Comparison of ENCODE assay signal across 2 cellular contexts in the genomic region with DNA sequence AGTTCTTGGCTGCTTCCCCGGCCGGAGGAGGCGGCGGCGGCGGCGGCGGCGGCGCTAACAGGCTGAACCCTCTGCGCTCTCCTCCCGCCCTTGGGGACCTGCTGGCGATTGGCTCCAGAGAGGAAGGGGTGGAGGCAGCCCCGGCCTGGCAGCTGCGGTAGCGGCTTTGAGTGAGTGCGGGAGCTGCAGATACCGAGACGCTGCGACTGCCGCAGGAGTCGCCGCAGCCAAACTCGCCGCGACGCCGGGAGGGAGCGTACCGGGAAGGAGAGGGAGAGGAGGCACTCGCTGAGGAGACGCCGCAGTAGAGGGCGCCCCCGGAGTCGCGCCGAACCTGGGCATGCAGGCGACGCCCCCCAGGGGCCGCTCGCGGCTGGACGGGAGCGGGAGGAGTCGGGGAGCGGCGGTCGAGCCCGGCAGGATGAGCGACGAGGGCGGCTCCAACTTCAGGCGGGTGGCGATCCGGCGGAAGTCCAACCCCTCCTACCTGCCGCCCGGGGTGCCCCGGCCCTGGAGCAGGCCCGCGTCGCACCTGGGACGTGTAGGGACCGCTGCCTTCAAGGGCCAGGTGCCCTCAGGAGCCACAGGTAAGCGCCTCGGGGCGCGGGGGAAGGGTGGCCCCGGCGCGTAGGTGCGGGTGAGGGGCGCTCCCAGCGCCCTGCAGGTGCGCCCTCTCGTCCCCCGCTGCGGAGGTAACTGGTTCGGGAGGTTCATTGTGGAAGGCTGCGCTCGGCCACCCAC.
TF ChIP-seq lines count a peak whose summit lies in the region.

A gene (plus strand): TSS at position 186 of the 741 bp plus-strand sequence.

TF ChIP-seq in WTC11, 78 proteins besides CTCF, POLR2A, EP300 and RAD21 (continued from another document):
- TF ChIP-seq, protein P1, sequence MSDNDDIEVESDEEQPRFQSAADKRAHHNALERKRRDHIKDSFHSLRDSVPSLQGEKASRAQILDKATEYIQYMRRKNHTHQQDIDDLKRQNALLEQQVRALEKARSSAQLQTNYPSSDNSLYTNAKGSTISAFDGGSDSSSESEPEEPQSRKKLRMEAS (CRISPR knock-in tag; IDR thresholded peaks at IDR 0.05) = peak; percentile 72
- TF ChIP-seq TEAD4 (CRISPR knock-in tag; IDR thresholded peaks at IDR 0.05) (0 out of 2 replicates have a peak, but pooled peaks have one; percentile 40), PRRX2 (CRISPR knock-in tag; IDR thresholded peaks at IDR 0.05) (no peak), CREM (CRISPR knock-in tag; IDR thresholded peaks at IDR 0.05) (no peak; the same call in 1 of the 2 replicates), MXD4 (CRISPR knock-in tag; IDR thresholded peaks at IDR 0.05; ENCODE audit: borderline replicate concordance) (no peak), RELA (CRISPR knock-in tag; IDR thresholded peaks at IDR 0.05; ENCODE audit: borderline replicate concordance) (no peak), JUN (CRISPR knock-in tag; IDR thresholded peaks at IDR 0.05) (peak; percentile 33; the same call in 1 of the 2 replicates), CBFB (CRISPR knock-in tag; IDR thresholded peaks at IDR 0.05; ENCODE audit: low read depth) (no peak), FOXP1 (CRISPR knock-in tag; IDR thresholded peaks at IDR 0.05; ENCODE audit: borderline replicate concordance) (peak; percentile 69), NFYB (CRISPR knock-in tag; conservative IDR thresholded peaks at IDR 0.05; ENCODE audit: low read depth) (no peak), EMX1 (CRISPR knock-in tag; IDR thresholded peaks at IDR 0.05) (no peak)
- TF ChIP-seq, protein P2, sequence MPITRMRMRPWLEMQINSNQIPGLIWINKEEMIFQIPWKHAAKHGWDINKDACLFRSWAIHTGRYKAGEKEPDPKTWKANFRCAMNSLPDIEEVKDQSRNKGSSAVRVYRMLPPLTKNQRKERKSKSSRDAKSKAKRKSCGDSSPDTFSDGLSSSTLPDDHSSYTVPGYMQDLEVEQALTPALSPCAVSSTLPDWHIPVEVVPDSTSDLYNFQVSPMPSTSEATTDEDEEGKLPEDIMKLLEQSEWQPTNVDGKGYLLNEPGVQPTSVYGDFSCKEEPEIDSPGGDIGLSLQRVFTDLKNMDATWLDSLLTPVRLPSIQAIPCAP (CRISPR knock-in tag; IDR thresholded peaks at IDR 0.05) = peak; percentile 60; the same call in 1 of the 2 replicates

TF ChIP-seq in HepG2, 621 proteins besides CTCF, POLR2A, EP300 and RAD21 (continued from another document and continues in another):
- TF ChIP-seq CBX5 (CRISPR knock-in tag; IDR thresholded peaks at IDR 0.05; ENCODE audit: borderline replicate concordance) (peak; percentile 16; the same call in 1 of the 2 replicates), SAP130 (CRISPR knock-in tag; IDR thresholded peaks at IDR 0.05; ENCODE audit: low read depth) (peak; percentile 60; the same call in 1 of the 2 replicates), ZNF724P (CRISPR knock-in tag; IDR thresholded peaks at IDR 0.05; ENCODE audit: borderline replicate concordance) (peak; percentile 70; the same call in 1 of the 2 replicates), FOXO1 (CRISPR knock-in tag; IDR thresholded peaks at IDR 0.05) (0 out of 2 replicates have a peak, but pooled peaks have one; percentile 18), RBFOX2 (IDR thresholded peaks at IDR 0.05; ENCODE audit: low read depth, low read length) (peak; percentile 52; the same call in 1 of the 2 replicates), SMAD9 (CRISPR knock-in tag; IDR thresholded peaks at IDR 0.05) (no peak), TAF15 (IDR thresholded peaks at IDR 0.05; ENCODE audit: low read depth, low read length, poor library complexity, severe bottlenecking) (no peak), NFYC (CRISPR knock-in tag; IDR thresholded peaks at IDR 0.05) (peak; percentile 53), ZFYVE20 (CRISPR knock-in tag; IDR thresholded peaks at IDR 0.05; ENCODE audit: borderline replicate concordance, low read depth) (no peak), RNF2 (conservative IDR thresholded peaks at IDR 0.05; ENCODE audit: low read depth) (peak; percentile 53; the same call in 1 of the 2 replicates), MAFG (CRISPR knock-in tag; IDR thresholded peaks at IDR 0.05) (no peak), KAT8 (CRISPR knock-in tag; IDR thresholded peaks at IDR 0.05) (0 out of 2 replicates have a peak, but pooled peaks have one; percentile 36), TSC22D2 (CRISPR knock-in tag; IDR thresholded peaks at IDR 0.05; ENCODE audit: borderline replicate concordance) (peak; percentile 62; the same call in 1 of the 2 replicates), SOX13 (IDR thresholded peaks at IDR 0.05) (no peak), SOX13 (CRISPR knock-in tag; conservative IDR thresholded peaks at IDR 0.05 in 1 of 2, IDR thresholded peaks at IDR 0.05 in 1 of 2) (0 out of 4 replicates have a peak, but pooled peaks of 1 of the 2 experiments have one; percentile 20), SOX6 (IDR thresholded peaks at IDR 0.05) (no peak), SOX6 (CRISPR knock-in tag; IDR thresholded peaks at IDR 0.05) (peak; percentile 57), ZEB1 (IDR thresholded peaks at IDR 0.05; ENCODE audit: insufficient replicate concordance, low read depth) (peak; percentile 96), SALL1 (CRISPR knock-in tag; IDR thresholded peaks at IDR 0.05) (peak; percentile 53; the same call in 1 of the 2 replicates), ZNF746 (CRISPR knock-in tag; IDR thresholded peaks at IDR 0.05) (peak; percentile 29; the same call in 1 of the 2 replicates), MIER3 (CRISPR knock-in tag; IDR thresholded peaks at IDR 0.05; ENCODE audit: borderline replicate concordance) (no peak), KAT7 (CRISPR knock-in tag; IDR thresholded peaks at IDR 0.05; ENCODE audit: borderline replicate concordance) (peak; percentile 62; the same call in 1 of the 2 replicates), DR1 (CRISPR knock-in tag; IDR thresholded peaks at IDR 0.05) (0 out of 2 replicates have a peak, but pooled peaks have one; percentile 46), ZNF678 (CRISPR knock-in tag; IDR thresholded peaks at IDR 0.05) (peak; percentile 85; the same call in 1 of the 2 replicates), ZNF777 (CRISPR knock-in tag; IDR thresholded peaks at IDR 0.05) (peak; percentile 89), MAZ (IDR thresholded peaks at IDR 0.05; ENCODE audit: borderline replicate concordance, low read depth, low read length) (no peak), MAZ (CRISPR knock-in tag; IDR thresholded peaks at IDR 0.05; ENCODE audit: low read depth) (no peak), TAF1 (CRISPR knock-in tag; IDR thresholded peaks at IDR 0.05) (peak; percentile 48), NFKB2 (CRISPR knock-in tag; IDR thresholded peaks at IDR 0.05; ENCODE audit: borderline replicate concordance) (peak; percentile 83; the same call in 1 of the 2 replicates), ZNF160 (CRISPR knock-in tag; IDR thresholded peaks at IDR 0.05) (no peak), YEATS4 (CRISPR knock-in tag; IDR thresholded peaks at IDR 0.05; ENCODE audit: borderline replicate concordance) (peak; percentile 59; the same call in 1 of the 2 replicates), ZNF790 (CRISPR knock-in tag; IDR thresholded peaks at IDR 0.05; ENCODE audit: borderline replicate concordance) (no peak), RARA (CRISPR knock-in tag; IDR thresholded peaks at IDR 0.05) (peak; percentile 7; the same call in 1 of the 2 replicates), ZNF263 (CRISPR knock-in tag; IDR thresholded peaks at IDR 0.05) (peak; percentile 91), PHF8 (CRISPR knock-in tag; IDR thresholded peaks at IDR 0.05) (peak; percentile 78)
- TF ChIP-seq, protein P3, sequence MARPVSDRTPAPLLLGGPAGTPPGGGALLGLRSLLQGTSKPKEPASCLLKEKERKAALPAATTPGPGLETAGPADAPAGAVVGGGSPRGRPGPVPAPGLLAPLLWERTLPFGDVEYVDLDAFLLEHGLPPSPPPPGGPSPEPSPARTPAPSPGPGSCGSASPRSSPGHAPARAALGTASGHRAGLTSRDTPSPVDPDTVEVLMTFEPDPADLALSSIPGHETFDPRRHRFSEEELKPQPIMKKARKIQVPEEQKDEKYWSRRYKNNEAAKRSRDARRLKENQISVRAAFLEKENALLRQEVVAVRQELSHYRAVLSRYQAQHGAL (CRISPR knock-in tag; IDR thresholded peaks at IDR 0.05; ENCODE audit: not compliant biosample characterization) = no peak
- TF ChIP-seq, protein P4, sequence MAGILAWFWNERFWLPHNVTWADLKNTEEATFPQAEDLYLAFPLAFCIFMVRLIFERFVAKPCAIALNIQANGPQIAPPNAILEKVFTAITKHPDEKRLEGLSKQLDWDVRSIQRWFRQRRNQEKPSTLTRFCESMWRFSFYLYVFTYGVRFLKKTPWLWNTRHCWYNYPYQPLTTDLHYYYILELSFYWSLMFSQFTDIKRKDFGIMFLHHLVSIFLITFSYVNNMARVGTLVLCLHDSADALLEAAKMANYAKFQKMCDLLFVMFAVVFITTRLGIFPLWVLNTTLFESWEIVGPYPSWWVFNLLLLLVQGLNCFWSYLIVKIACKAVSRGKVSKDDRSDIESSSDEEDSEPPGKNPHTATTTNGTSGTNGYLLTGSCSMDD (CRISPR knock-in tag; IDR thresholded peaks at IDR 0.05) = no peak
- TF ChIP-seq, protein P5, sequence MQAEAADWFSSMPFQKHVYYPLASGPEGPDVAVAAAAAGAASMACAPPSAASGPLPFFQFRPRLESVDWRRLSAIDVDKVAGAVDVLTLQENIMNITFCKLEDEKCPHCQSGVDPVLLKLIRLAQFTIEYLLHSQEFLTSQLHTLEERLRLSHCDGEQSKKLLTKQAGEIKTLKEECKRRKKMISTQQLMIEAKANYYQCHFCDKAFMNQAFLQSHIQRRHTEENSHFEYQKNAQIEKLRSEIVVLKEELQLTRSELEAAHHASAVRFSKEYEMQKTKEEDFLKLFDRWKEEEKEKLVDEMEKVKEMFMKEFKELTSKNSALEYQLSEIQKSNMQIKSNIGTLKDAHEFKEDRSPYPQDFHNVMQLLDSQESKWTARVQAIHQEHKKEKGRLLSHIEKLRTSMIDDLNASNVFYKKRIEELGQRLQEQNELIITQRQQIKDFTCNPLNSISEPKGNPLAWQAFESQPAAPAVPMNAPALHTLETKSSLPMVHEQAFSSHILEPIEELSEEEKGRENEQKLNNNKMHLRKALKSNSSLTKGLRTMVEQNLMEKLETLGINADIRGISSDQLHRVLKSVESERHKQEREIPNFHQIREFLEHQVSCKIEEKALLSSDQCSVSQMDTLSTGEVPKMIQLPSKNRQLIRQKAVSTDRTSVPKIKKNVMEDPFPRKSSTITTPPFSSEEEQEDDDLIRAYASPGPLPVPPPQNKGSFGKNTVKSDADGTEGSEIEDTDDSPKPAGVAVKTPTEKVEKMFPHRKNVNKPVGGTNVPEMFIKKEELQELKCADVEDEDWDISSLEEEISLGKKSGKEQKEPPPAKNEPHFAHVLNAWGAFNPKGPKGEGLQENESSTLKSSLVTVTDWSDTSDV (CRISPR knock-in tag; IDR thresholded peaks at IDR 0.05) = no peak
- TF ChIP-seq, protein P6, sequence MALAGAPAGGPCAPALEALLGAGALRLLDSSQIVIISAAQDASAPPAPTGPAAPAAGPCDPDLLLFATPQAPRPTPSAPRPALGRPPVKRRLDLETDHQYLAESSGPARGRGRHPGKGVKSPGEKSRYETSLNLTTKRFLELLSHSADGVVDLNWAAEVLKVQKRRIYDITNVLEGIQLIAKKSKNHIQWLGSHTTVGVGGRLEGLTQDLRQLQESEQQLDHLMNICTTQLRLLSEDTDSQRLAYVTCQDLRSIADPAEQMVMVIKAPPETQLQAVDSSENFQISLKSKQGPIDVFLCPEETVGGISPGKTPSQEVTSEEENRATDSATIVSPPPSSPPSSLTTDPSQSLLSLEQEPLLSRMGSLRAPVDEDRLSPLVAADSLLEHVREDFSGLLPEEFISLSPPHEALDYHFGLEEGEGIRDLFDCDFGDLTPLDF (CRISPR knock-in tag; IDR thresholded peaks at IDR 0.05) = peak; percentile 61; the same call in 1 of the 2 replicates
- TF ChIP-seq, protein P7, sequence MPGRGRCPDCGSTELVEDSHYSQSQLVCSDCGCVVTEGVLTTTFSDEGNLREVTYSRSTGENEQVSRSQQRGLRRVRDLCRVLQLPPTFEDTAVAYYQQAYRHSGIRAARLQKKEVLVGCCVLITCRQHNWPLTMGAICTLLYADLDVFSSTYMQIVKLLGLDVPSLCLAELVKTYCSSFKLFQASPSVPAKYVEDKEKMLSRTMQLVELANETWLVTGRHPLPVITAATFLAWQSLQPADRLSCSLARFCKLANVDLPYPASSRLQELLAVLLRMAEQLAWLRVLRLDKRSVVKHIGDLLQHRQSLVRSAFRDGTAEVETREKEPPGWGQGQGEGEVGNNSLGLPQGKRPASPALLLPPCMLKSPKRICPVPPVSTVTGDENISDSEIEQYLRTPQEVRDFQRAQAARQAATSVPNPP (CRISPR knock-in tag; IDR thresholded peaks at IDR 0.05) = no peak
- TF ChIP-seq, protein P8, sequence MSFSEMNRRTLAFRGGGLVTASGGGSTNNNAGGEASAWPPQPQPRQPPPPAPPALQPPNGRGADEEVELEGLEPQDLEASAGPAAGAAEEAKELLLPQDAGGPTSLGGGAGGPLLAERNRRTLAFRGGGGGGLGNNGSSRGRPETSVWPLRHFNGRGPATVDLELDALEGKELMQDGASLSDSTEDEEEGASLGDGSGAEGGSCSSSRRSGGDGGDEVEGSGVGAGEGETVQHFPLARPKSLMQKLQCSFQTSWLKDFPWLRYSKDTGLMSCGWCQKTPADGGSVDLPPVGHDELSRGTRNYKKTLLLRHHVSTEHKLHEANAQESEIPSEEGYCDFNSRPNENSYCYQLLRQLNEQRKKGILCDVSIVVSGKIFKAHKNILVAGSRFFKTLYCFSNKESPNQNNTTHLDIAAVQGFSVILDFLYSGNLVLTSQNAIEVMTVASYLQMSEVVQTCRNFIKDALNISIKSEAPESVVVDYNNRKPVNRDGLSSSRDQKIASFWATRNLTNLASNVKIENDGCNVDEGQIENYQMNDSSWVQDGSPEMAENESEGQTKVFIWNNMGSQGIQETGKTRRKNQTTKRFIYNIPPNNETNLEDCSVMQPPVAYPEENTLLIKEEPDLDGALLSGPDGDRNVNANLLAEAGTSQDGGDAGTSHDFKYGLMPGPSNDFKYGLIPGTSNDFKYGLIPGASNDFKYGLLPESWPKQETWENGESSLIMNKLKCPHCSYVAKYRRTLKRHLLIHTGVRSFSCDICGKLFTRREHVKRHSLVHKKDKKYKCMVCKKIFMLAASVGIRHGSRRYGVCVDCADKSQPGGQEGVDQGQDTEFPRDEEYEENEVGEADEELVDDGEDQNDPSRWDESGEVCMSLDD (CRISPR knock-in tag; IDR thresholded peaks at IDR 0.05; ENCODE audit: borderline replicate concordance) = peak; percentile 75; the same call in 1 of the 2 replicates
- TF ChIP-seq, protein P9, sequence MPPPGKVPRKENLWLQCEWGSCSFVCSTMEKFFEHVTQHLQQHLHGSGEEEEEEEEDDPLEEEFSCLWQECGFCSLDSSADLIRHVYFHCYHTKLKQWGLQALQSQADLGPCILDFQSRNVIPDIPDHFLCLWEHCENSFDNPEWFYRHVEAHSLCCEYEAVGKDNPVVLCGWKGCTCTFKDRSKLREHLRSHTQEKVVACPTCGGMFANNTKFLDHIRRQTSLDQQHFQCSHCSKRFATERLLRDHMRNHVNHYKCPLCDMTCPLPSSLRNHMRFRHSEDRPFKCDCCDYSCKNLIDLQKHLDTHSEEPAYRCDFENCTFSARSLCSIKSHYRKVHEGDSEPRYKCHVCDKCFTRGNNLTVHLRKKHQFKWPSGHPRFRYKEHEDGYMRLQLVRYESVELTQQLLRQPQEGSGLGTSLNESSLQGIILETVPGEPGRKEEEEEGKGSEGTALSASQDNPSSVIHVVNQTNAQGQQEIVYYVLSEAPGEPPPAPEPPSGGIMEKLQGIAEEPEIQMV (CRISPR knock-in tag; IDR thresholded peaks at IDR 0.05; ENCODE audit: low read depth) = no peak
- TF ChIP-seq, protein P10, sequence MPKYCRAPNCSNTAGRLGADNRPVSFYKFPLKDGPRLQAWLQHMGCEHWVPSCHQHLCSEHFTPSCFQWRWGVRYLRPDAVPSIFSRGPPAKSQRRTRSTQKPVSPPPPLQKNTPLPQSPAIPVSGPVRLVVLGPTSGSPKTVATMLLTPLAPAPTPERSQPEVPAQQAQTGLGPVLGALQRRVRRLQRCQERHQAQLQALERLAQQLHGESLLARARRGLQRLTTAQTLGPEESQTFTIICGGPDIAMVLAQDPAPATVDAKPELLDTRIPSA (CRISPR knock-in tag; IDR thresholded peaks at IDR 0.05; ENCODE audit: borderline replicate concordance) = no peak
